ENCODE assay signal across 10 cellular contexts in genomic region chr21:16117851-16118592, GRCh38.
DNase-seq lines count a peak whose midpoint lies in the region; ATAC-seq and TF ChIP-seq lines count a peak whose summit lies in the region.
"Had no signal": no experiment of that assay in that cellular context is flagged by ENCODE, and none has a peak within 500 bp of the region (broad histone marks: within the 10 kb centered on the region; RNA-seq: fewer than 3 reads in every experiment).

No MANE protein-coding gene starts in this region.

- POLR2A ChIA-PET in IMR-90 (lab: Charles Lee; ENCODE audit: unreplicated experiment): no interaction called here

- no peak overlapping the region for H3K23ac ChIP-seq in IMR-90 (ENCODE audit: low read depth, low read length)

- DNase-seq in IMR-90: peak; percentile 88
- peak; percentile 15 for DNase-seq in cerebellum (ENCODE audit: low spot score)
- DNase-seq in lower lobe of right lung: no peak
- no peak for DNase-seq in uterus
- DNase-seq in NCI-H82 treated with DMSO at 0.1 percent for 48 hours (lab: John Stamatoyannopoulos, UW; ENCODE audit: unreplicated experiment): no peak
- DNase-seq: NCI-H2029 treated with DMSO at 0.1 percent for 48 hours had no signal

- H3K36me3 ChIP-seq in IMR-90 (ENCODE audit: control insufficient read depth, insufficient read depth, low read length): no peaks in the 10 kb centered on the region
- no peaks in the 10 kb centered on the region for H3K36me3 ChIP-seq in lower lobe of right lung
- no peaks in the 10 kb centered on the region for H3K36me3 ChIP-seq in uterus
- H3K36me3 ChIP-seq: SJSA1 had no signal

- peak overlapping the region; percentile 2 for H3K4me2 ChIP-seq in IMR-90 (ENCODE audit: low read depth, low read length)

- dilution Hi-C loops in IMR-90 (cut with HindIII; ENCODE audit: low sequenced_read_pairs, unreplicated experiment): no loop called here

- no peak for TF ChIP-seq RAD21 in IMR-90 (IDR thresholded peaks at IDR 0.05; ENCODE audit: low read length)

- 21% methylated on average over 2 of the region's 8 CpGs; no CpG with 5 or more reads in 1 of the 2 experiments for WGBS in IMR-90 (ENCODE audit: extremely low coverage in 2 of 2, insufficient read length in 1 of 2), 2 experiments

- H3K27ac ChIP-seq in IMR-90 (ENCODE audit: insufficient read depth, low read length) (no peak overlapping the region), lower lobe of right lung (peak overlapping the region; percentile 16), uterus (peak overlapping the region; percentile 86 to 91)
- H3K27ac ChIP-seq: SJSA1 had no signal

- H4K5ac ChIP-seq in IMR-90 (ENCODE audit: low read depth, low read length): peak overlapping the region; percentile 75; the same call in 1 of the 2 replicates

- H3K79me1 ChIP-seq in IMR-90 (ENCODE audit: low read depth in 1 of 2, low read length in 2 of 2): no peaks in the 10 kb centered on the region

- no peak overlapping the region; the same call in 1 of the 2 replicates for H3K14ac ChIP-seq in IMR-90 (replicated peaks; ENCODE audit: low read depth, low read length)

- H3K4me1 ChIP-seq in IMR-90 (ENCODE audit: control insufficient read depth, insufficient read depth, low read length): peaks cover 3% of the 10 kb centered on the region
- no peaks in the 10 kb centered on the region for H3K4me1 ChIP-seq in lower lobe of right lung
- peaks cover 0 to 3% of the 10 kb centered on the region in 2 donors for H3K4me1 ChIP-seq in uterus
- H3K4me1 ChIP-seq: SJSA1 had no signal

- no peak overlapping the region for H2AK9ac ChIP-seq in IMR-90 (replicated peaks; ENCODE audit: low read depth, low read length, poor library complexity)

- no peak overlapping the region for H3K4me3 ChIP-seq in IMR-90 (ENCODE audit: insufficient read depth, low read depth, low read length)
- H3K4me3 ChIP-seq in lower lobe of right lung: no peak overlapping the region
- H3K4me3 ChIP-seq in uterus: peak overlapping the region; percentile 8 to 9
- H3K4me3 ChIP-seq: SJSA1 had no signal

- peak overlapping the region; percentile 18; the same call in 1 of the 2 replicates for H2BK120ac ChIP-seq in IMR-90 (ENCODE audit: low read depth, low read length)

- H4K20me1 ChIP-seq in IMR-90 (ENCODE audit: insufficient read depth, low read length): no peaks in the 10 kb centered on the region

- in situ Hi-C loops in IMR-90 (cut with MboI; ENCODE audit: low sequenced_read_pairs): no loop called here

- peak overlapping the region; percentile 77; the same call in 1 of the 2 replicates for H3K18ac ChIP-seq in IMR-90 (ENCODE audit: low read depth, low read length)

- no peak overlapping the region for H2BK15ac ChIP-seq in IMR-90 (ENCODE audit: low read depth, low read length)

- intact Hi-C loops in IMR-90 (cut with micrococcal nuclease): no loop called here
- intact Hi-C loops in lower lobe of right lung (cut with DNase I): no loop called here
- intact Hi-C loops in uterus (cut with DNase I; ENCODE audit: low total_unique reads): no loop called here

- peak overlapping the region; percentile 60 to 70; a peak in 2 of 4 replicates for H4K8ac ChIP-seq in IMR-90 (ENCODE audit: low read depth in 2 of 2, low read length in 2 of 2)

- no peak overlapping the region for H2AFZ ChIP-seq in IMR-90 (replicated peaks; ENCODE audit: low read length, poor library complexity)

- H3K4ac ChIP-seq in IMR-90 (ENCODE audit: low read depth, low read length): peak overlapping the region; percentile 19; the same call in 1 of the 2 replicates

- peak overlapping the region; percentile 95 for H2BK5ac ChIP-seq in IMR-90 (ENCODE audit: low read depth, low read length, poor library complexity, severe bottlenecking)

- no peaks in the 10 kb centered on the region for H3K9me1 ChIP-seq in IMR-90 (ENCODE audit: insufficient read depth, low read length)

- H3K56ac ChIP-seq in IMR-90 (ENCODE audit: extremely low read depth, insufficient read depth, low read length): no peak overlapping the region; the same call in 1 of the 2 replicates

- BruUV-seq in IMR-90 (replicated peaks; lab: Mats Ljungman, UMichigan): no TSS peak

- CTCF ChIA-PET in IMR-90 (lab: Yijun Ruan, JAX): interaction anchor here (1.3 to 1.4 kb wide), 2 partner anchors 24 to 36 kb away, joined by 3 to 4 read pairs; no protein-coding TSS in a partner anchor

- no peak overlapping the region for H4K91ac ChIP-seq in IMR-90 (ENCODE audit: insufficient read depth, low read depth, low read length)

- no peak overlapping the region for H2AK5ac ChIP-seq in IMR-90 (ENCODE audit: low read depth, low read length)

- H3K27me3 ChIP-seq in IMR-90 (ENCODE audit: control insufficient read depth, insufficient read depth, low read length): no peaks in the 10 kb centered on the region
- no peaks in the 10 kb centered on the region for H3K27me3 ChIP-seq in lower lobe of right lung (ENCODE audit: low read depth)
- H3K27me3 ChIP-seq in uterus: no peaks in the 10 kb centered on the region
- H3K27me3 ChIP-seq: SJSA1 had no signal

- H2BK20ac ChIP-seq in IMR-90 (ENCODE audit: low read depth, low read length): peak overlapping the region; percentile 40; the same call in 1 of the 2 replicates

- ATAC-seq in IMR-90 (ENCODE audit: low read depth) (peak; percentile 55), lower lobe of right lung (peak in 1 of 2 donors; percentile 71), HG02623 (IDR thresholded peaks at IDR 0.05; ENCODE audit: unreplicated experiment) (no peak), HG03342 (IDR thresholded peaks at IDR 0.05; ENCODE audit: unreplicated experiment) (no peak)
- ATAC-seq: left lobe of liver had no signal

- no peak overlapping the region for H3K9ac ChIP-seq in IMR-90 (ENCODE audit: low read depth, low read length)

- H3K9me3 ChIP-seq in IMR-90 (ENCODE audit: control insufficient read depth, insufficient read depth, low read length): no peaks in the 10 kb centered on the region
- H3K9me3 ChIP-seq in lower lobe of right lung: no peaks in the 10 kb centered on the region
- H3K9me3 ChIP-seq in uterus: peaks cover 0 to 6% of the 10 kb centered on the region in 2 donors
- H3K9me3 ChIP-seq: SJSA1 had no signal

- TF ChIP-seq POLR2A in IMR-90 (IDR thresholded peaks at IDR 0.05; ENCODE audit: low read depth, low read length) (no peak), uterus (IDR thresholded peaks at IDR 0.05) (no peak)

- TF ChIP-seq CTCF in IMR-90 (conservative IDR thresholded peaks at IDR 0.05; ENCODE audit: low read depth, low read length): no peak
- no peak for TF ChIP-seq CTCF in lower lobe of right lung (IDR thresholded peaks at IDR 0.05)
- TF ChIP-seq CTCF in uterus (IDR thresholded peaks at IDR 0.05): peak in 1 of 4 experiments; percentile 11

TF ChIP-seq in IMR-90, 13 proteins besides CTCF, POLR2A, EP300 and RAD21:
- peak; percentile 81 for TF ChIP-seq MAFK (IDR thresholded peaks at IDR 0.05; ENCODE audit: low read depth, low read length)
- TF ChIP-seq RFX5 (IDR thresholded peaks at IDR 0.05; ENCODE audit: low read depth, low read length): no peak
- TF ChIP-seq USF2 (IDR thresholded peaks at IDR 0.05; ENCODE audit: low read depth, low read length): no peak
- no peak for TF ChIP-seq FOS (IDR thresholded peaks at IDR 0.05; ENCODE audit: low read depth, low read length)
- TF ChIP-seq SMC3 (IDR thresholded peaks at IDR 0.05; ENCODE audit: low read depth, low read length): no peak
- peak; percentile 47; the same call in 1 of the 2 replicates for TF ChIP-seq BHLHE40 (IDR thresholded peaks at IDR 0.05; ENCODE audit: low read depth, low read length)

Comparison
In these comparisons a context has a peak if more than half of its experiments do, and no peak if none do; other contexts are left out.
1. DNase-seq: peak in IMR-90 (single experiment) and cerebellum (single experiment); none in lower lobe of right lung (single experiment), uterus (0 of 2) and NCI-H82 treated with DMSO at 0.1 percent for 48 hours (single experiment).
2. H3K4me3 ChIP-seq: peak in uterus (2 of 2); none in IMR-90 (single experiment) and lower lobe of right lung (single experiment).